Comparison of ENCODE assay signal across 15 cellular contexts in genomic region chr21:41701749-41702148, GRCh38.
"Had no signal": no experiment of that assay in that cellular context is flagged by ENCODE, and none has a peak within 500 bp of the region (broad histone marks: within the 10 kb centered on the region; RNA-seq: fewer than 3 reads in every experiment).

No MANE protein-coding gene starts in this region.

- H3K27ac Mint-ChIP-seq: activated naive CD4-positive, alpha-beta T cell treated with anti-CD3 and anti-CD28 coated beads for 36 hours; activated naive CD8-positive, alpha-beta T cell treated with anti-CD3 and anti-CD28 coated beads, Interleukin-2, amount 50 U/mL, for 24 hours; activated T-helper 2 cell treated with anti-CD3 and anti-CD28 coated beads, Interferon-gamma antibody, Interleukin-2, Interleukin-4, amounts not matched to agents 10 μg/mL and 5 μg/mL and 100 μg/mL, durations not matched to agents 14 hours and 24 hours and 36 hours; stimulated activated effector memory CD8-positive, alpha-beta T cell treated with anti-CD3 and anti-CD28 coated beads, Interleukin-12 subunit alpha, Interleukin-12 subunit beta, amount 100 ng/mL, for 72 hours had no signal

- H2AFZ ChIP-seq: neural progenitor cell had no signal

- ATAC-seq: activated naive CD8-positive, alpha-beta T cell treated with anti-CD3 and anti-CD28 coated beads, Interleukin-2, amount 50 U/mL, for 24 hours; gastroesophageal sphincter; heart right ventricle; pancreas; stimulated activated effector memory CD8-positive, alpha-beta T cell treated with anti-CD3 and anti-CD28 coated beads, Interleukin-12 subunit alpha, Interleukin-12 subunit beta, amount 100 ng/mL, for 72 hours had no signal

- H3K9ac ChIP-seq: neural progenitor cell had no signal

- H3K36me3 ChIP-seq: gastroesophageal sphincter, heart right ventricle, neural progenitor cell, pancreas had no signal

- DNase-seq: activated CD4-positive, alpha-beta T cell treated with anti-CD3 and anti-CD28 coated beads, Interleukin-2, amount 50 U/mL, for 4 hours; activated CD4-positive, CD25-positive, alpha-beta regulatory T cell treated with anti-CD3 and anti-CD28 coated beads, Interleukin-2, amount 50 U/mL, for 72 hours; activated naive CD4-positive, alpha-beta T cell treated with anti-CD3 and anti-CD28 coated beads for 36 hours; activated naive CD8-positive, alpha-beta T cell treated with anti-CD3 and anti-CD28 coated beads, Interleukin-2, amount 50 U/mL, for 24 hours; cerebellar nuclear complex; effector memory CD4-positive, alpha-beta T cell; heart right ventricle; islet precursor cell; pancreas; stimulated activated CD4-positive, alpha-beta T cell treated with anti-CD3 and anti-CD28 coated beads, Interleukin-12 subunit alpha, Interleukin-12 subunit beta, amount 100 ng/mL, for 4 hours; stimulated activated CD4-positive, alpha-beta T cell treated with anti-CD3 and anti-CD28 coated beads, Interleukin-2, amount 100 ng/mL, for 24 hours had no signal

- H3K4me1 ChIP-seq: gastroesophageal sphincter, heart right ventricle, neural progenitor cell had no signal

- H3K27me3 ChIP-seq: neural progenitor cell, pancreas had no signal

- H3K36me3 Mint-ChIP-seq: neural progenitor cell; stimulated activated effector memory CD8-positive, alpha-beta T cell treated with anti-CD3 and anti-CD28 coated beads, Interleukin-12 subunit alpha, Interleukin-12 subunit beta, amount 100 ng/mL, for 72 hours had no signal

- H3K4me3 Mint-ChIP-seq: activated naive CD4-positive, alpha-beta T cell treated with anti-CD3 and anti-CD28 coated beads for 36 hours; activated naive CD8-positive, alpha-beta T cell treated with anti-CD3 and anti-CD28 coated beads, Interleukin-2, amount 50 U/mL, for 24 hours; neural progenitor cell; stimulated activated effector memory CD8-positive, alpha-beta T cell treated with anti-CD3 and anti-CD28 coated beads, Interleukin-12 subunit alpha, Interleukin-12 subunit beta, amount 100 ng/mL, for 72 hours had no signal

- H3K9me3 Mint-ChIP-seq: activated naive CD4-positive, alpha-beta T cell treated with anti-CD3 and anti-CD28 coated beads for 36 hours had no signal

- H3K27ac ChIP-seq: gastroesophageal sphincter, heart right ventricle, neural progenitor cell, pancreas had no signal

- H3K4me3 ChIP-seq: gastroesophageal sphincter, heart right ventricle, neural progenitor cell, pancreas had no signal

- H3K9me3 ChIP-seq: pancreas had no signal

- H3K4me2 ChIP-seq: neural progenitor cell had no signal
